Comparison of ENCODE assay signal across 24 cellular contexts in genomic region chr6:90053614-90054013, GRCh38.
"Had no signal": no experiment of that assay in that cellular context is flagged by ENCODE, and none has a peak within 500 bp of the region (broad histone marks: within the 10 kb centered on the region; RNA-seq: fewer than 3 reads in every experiment).

No MANE protein-coding gene starts in this region.

- DNase-seq: activated CD4-positive, alpha-beta T cell treated with anti-CD3 and anti-CD28 coated beads, Interleukin-2, amount 50 U/mL, for 48 hours; activated CD4-positive, CD25-positive, alpha-beta regulatory T cell treated with anti-CD3 and anti-CD28 coated beads, Interleukin-2, amount 50 U/mL, for 72 hours; activated gamma-delta T cell treated with Interleukin-2 at 50 U/mL for 16 hours; activated T-cell treated with anti-CD3 and anti-CD28 coated beads, Interleukin-2, amount 50 U/mL, for 4 hours; adrenal gland; brain microvascular endothelial cell; caudate nucleus; effector CD4-positive, alpha-beta T cell; erythroblast; foreskin fibroblast; kidney; mesenchymal stem cell; mucosa of descending colon; SIG-M5; SK-N-SH; small intestine; stimulated activated CD4-positive, alpha-beta T cell treated with anti-CD3 and anti-CD28 coated beads, Interleukin-2, amount 100 ng/mL, for 24 hours; stimulated activated naive CD4-positive, alpha-beta T cell; substantia nigra; thyroid gland; upper lobe of right lung had no signal

- H3K4me3 Mint-ChIP-seq: activated T-cell treated with anti-CD3 and anti-CD28 coated beads, Interleukin-2, amount 50 U/mL, for 4 hours; dendritic cell treated with granulocyte-macrophage colony-stimulating factor and Interleukin-4, amounts not matched to agents 40 ng/mL and 50 ng/mL, for 4 days; neural crest cell had no signal

- H3K27me3 Mint-ChIP-seq: dendritic cell treated with granulocyte-macrophage colony-stimulating factor and Interleukin-4, amounts not matched to agents 40 ng/mL and 50 ng/mL, for 4 days had no signal

- H3K27ac Mint-ChIP-seq: dendritic cell treated with granulocyte-macrophage colony-stimulating factor and Interleukin-4, amounts not matched to agents 40 ng/mL and 50 ng/mL, for 4 days had no signal

- ATAC-seq: mucosa of descending colon, sciatic nerve, upper lobe of right lung had no signal
